17 cellular contexts compared by ENCODE assay signal in the genomic region with DNA sequence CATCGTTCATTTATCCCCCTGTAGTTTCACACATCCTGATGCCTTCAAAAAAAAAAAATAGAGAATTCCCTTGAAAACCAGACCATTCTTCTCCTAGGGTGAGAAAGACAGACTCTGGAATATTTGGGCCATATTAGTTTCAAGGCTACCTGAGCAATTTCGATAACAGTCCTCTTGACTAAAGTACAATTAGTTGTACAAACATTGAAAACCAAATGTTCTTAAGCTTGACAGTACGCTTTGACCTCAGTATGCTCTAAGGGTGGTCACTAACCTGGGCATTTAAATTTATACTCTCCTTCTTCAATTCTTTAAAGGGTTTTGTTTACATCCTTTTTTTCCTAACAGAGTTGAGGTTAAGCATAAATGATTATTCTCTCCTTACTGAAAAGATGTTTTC.
"Had no signal": no experiment of that assay in that cellular context is flagged by ENCODE, and none has a peak within 500 bp of the region (broad histone marks: within the 10 kb centered on the region; RNA-seq: fewer than 3 reads in every experiment).

No MANE protein-coding gene starts in this region.

- H3K4me3 Mint-ChIP-seq: effector memory CD8-positive, alpha-beta T cell; natural killer cell treated with Interleukin-12 subunit alpha and Interleukin-12 subunit beta and Interleukin-15 and Interleukin-18, amount 100 ng/mL, for 72 hours had no signal

- ATAC-seq: effector memory CD8-positive, alpha-beta T cell; gastroesophageal sphincter; natural killer cell treated with Interleukin-12 subunit alpha and Interleukin-12 subunit beta and Interleukin-15 and Interleukin-18, amount 100 ng/mL, for 72 hours had no signal

- H3K27me3 ChIP-seq: esophagus squamous epithelium, gastroesophageal sphincter, right atrium auricular region had no signal

- H3K9me3 Mint-ChIP-seq: effector memory CD8-positive, alpha-beta T cell; natural killer cell treated with Interleukin-12 subunit alpha and Interleukin-12 subunit beta and Interleukin-15 and Interleukin-18, amount 100 ng/mL, for 72 hours had no signal

- H3K27ac Mint-ChIP-seq: effector memory CD8-positive, alpha-beta T cell; natural killer cell treated with Interleukin-12 subunit alpha and Interleukin-12 subunit beta and Interleukin-15 and Interleukin-18, amount 100 ng/mL, for 72 hours had no signal

- H3K4me1 ChIP-seq: esophagus squamous epithelium, gastroesophageal sphincter, right atrium auricular region had no signal

- DNase-seq: central memory CD4-positive, alpha-beta T cell; cortex of kidney; effector memory CD8-positive, alpha-beta T cell; esophagus squamous epithelium; foreskin fibroblast; glutamatergic neuron; left colon; mesenchymal stem cell; midbrain; small intestine; stimulated activated CD4-positive, alpha-beta T cell treated with anti-CD3 and anti-CD28 coated beads, Interleukin-12 subunit alpha, Interleukin-12 subunit beta, amount 100 ng/mL, for 4 hours; stimulated activated naive CD4-positive, alpha-beta T cell treated with Interleukin-2 at 50 U/mL for 16 hours; trophoblast cell had no signal

- H3K27ac ChIP-seq: esophagus squamous epithelium, gastroesophageal sphincter, right atrium auricular region had no signal

- H3K4me3 ChIP-seq: esophagus squamous epithelium, gastroesophageal sphincter, lung, right atrium auricular region had no signal

- H3K9me3 ChIP-seq: esophagus squamous epithelium, gastroesophageal sphincter, right atrium auricular region had no signal

- H3K27me3 Mint-ChIP-seq: effector memory CD8-positive, alpha-beta T cell had no signal

- H3K36me3 Mint-ChIP-seq: natural killer cell treated with Interleukin-12 subunit alpha and Interleukin-12 subunit beta and Interleukin-15 and Interleukin-18, amount 100 ng/mL, for 72 hours had no signal

- H3K36me3 ChIP-seq: esophagus squamous epithelium, gastroesophageal sphincter, right atrium auricular region had no signal
